In the genomic region with DNA sequence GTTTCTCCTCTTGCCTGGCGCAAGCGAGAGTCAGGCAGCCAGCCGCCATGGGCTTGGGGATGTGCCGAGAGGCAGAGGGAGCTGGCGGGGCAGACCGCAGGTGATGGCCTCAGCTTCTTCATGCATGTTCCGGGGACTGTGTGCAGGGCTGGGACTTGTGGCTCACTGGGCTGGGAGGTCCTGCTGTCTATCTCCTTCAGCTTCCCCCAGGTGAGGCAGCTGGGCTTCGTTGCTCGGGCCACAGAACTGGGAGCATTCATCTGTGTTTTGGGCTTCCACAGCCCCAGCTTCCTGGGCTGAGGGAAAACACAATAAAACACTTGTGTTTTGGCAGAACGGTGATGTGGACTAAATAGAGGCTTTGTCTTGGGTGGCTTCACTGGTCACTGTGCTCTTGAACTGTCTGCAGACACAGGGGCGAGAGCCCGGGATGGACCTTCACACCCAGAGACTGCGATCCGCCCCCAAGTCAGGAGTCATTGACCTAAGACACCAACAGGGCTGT, we compare ENCODE assay signal across 16 cellular contexts.
"Had no signal": no experiment of that assay in that cellular context is flagged by ENCODE, and none has a peak within 500 bp of the region (broad histone marks: within the 10 kb centered on the region; RNA-seq: fewer than 3 reads in every experiment).

No MANE protein-coding gene starts in this region.

- H3K27ac ChIP-seq: epithelial cell of prostate, foreskin keratinocyte, heart left ventricle, left ventricle myocardium inferior, neutrophil, suprapubic skin, transverse colon had no signal

- H3K4me1 ChIP-seq: foreskin keratinocyte had no signal

- H3K4me3 ChIP-seq: heart left ventricle, left ventricle myocardium inferior, suprapubic skin, transverse colon had no signal

- H3K9me3 ChIP-seq: heart left ventricle, left ventricle myocardium inferior, neutrophil, suprapubic skin, transverse colon had no signal

- DNase-seq: activated CD4-positive, alpha-beta T cell treated with anti-CD3 and anti-CD28 coated beads, Interleukin-2, amount 10 ng/mL, durations not matched to agents 24 days and 14 days; activated CD8-positive, alpha-beta T cell treated with anti-CD3 and anti-CD28 coated beads for 36 hours; activated T-cell treated with anti-CD3 and anti-CD28 coated beads, Interleukin-2, amount 50 U/mL, for 1 hour; foreskin keratinocyte; heart left ventricle; kidney glomerular epithelial cell; left ventricle myocardium inferior; mesenchymal stem cell; naive thymus-derived CD4-positive, alpha-beta T cell; T-helper 1 cell; T1000; transverse colon had no signal

- H3K27me3 ChIP-seq: heart left ventricle, neutrophil had no signal

- H3K36me3 ChIP-seq: suprapubic skin, transverse colon had no signal

- ATAC-seq: activated CD8-positive, alpha-beta T cell treated with anti-CD3 and anti-CD28 coated beads for 36 hours; foreskin keratinocyte; heart left ventricle; naive thymus-derived CD4-positive, alpha-beta T cell; SK-N-SH treated with all-trans-retinoic acid at 6 μM for 48 hours had no signal
